In genomic region chr19:7280940-7281666, GRCh38 we compare ENCODE assay signal across 23 cellular contexts. TPM values are rescaled to one million over a fixed set of nuclear protein-coding genes. Genes with fewer than 3 reads are reported as not detected.
A peak's percentile ranks its signal among the peaks of the same experiment; 100 is the strongest.
DNase-seq lines count a peak whose midpoint lies in the region; ATAC-seq, FAIRE-seq and TF ChIP-seq lines count a peak whose summit lies in the region.
"Had no signal": no experiment of that assay in that cellular context is flagged by ENCODE, and none has a peak within 500 bp of the region (broad histone marks: within the 10 kb centered on the region; RNA-seq: fewer than 3 reads in every experiment).

No MANE protein-coding gene starts in this region.

- FAIRE-seq in endothelial cell of umbilical vein (lab: Jason Lieb, UNC) = peak; percentile 62
- FAIRE-seq: D721Med had no signal

- peak overlapping the region in 9 of 11 experiments; percentile 29 to 66 (median 42); a peak in 18 of 22 replicates for H3K4me2 ChIP-seq in BLaER1 treated with 17β-estradiol and CSF1 and Interleukin-3, amounts not matched to agents 10 nM and 100 nM
- H3K4me2 ChIP-seq in endothelial cell of umbilical vein (ENCODE audit: insufficient read depth, low read length) = no peak overlapping the region

- H3K36me3 ChIP-seq in BLaER1 treated with 17β-estradiol and CSF1 and Interleukin-3, amounts not matched to agents 10 nM and 100 nM = peaks cover 0 to 98% (median 80%) of the 10 kb centered on the region in 11 experiments; a peak in 17 of 22 replicates
- no peaks in the 10 kb centered on the region for H3K36me3 ChIP-seq in SJCRH30
- no peaks in the 10 kb centered on the region for H3K36me3 ChIP-seq in endothelial cell of umbilical vein (ENCODE audit: control insufficient read depth in 2 of 2, extremely low read depth in 1 of 2, insufficient read depth in 2 of 2, low read length in 2 of 2)
- H3K36me3 ChIP-seq in psoas muscle (ENCODE audit: insufficient read depth in 1 of 2, low read depth in 1 of 2) = peaks cover 0 to 6% of the 10 kb centered on the region in 2 donors
- H3K36me3 ChIP-seq in breast epithelium = no peaks in the 10 kb centered on the region
- no peaks in the 10 kb centered on the region for H3K36me3 ChIP-seq in testis (ENCODE audit: low read depth, missing control alignments)
- H3K36me3 ChIP-seq: SJSA1 had no signal

- H2AFZ ChIP-seq in endothelial cell of umbilical vein (ENCODE audit: low read depth, low read length) = no peak overlapping the region

- peak overlapping the region in 7 of 11 experiments; percentile 7 to 39 (median 15); a peak in 8 of 22 replicates for H3K9ac ChIP-seq in BLaER1 treated with 17β-estradiol and CSF1 and Interleukin-3, amounts not matched to agents 10 nM and 100 nM
- no peak overlapping the region for H3K9ac ChIP-seq in endothelial cell of umbilical vein (replicated peaks; ENCODE audit: extremely low read depth, insufficient read depth, low read length)

- peaks cover 6 to 79% (median 52%) of the 10 kb centered on the region in 11 experiments; a peak in 18 of 22 replicates for H4K20me1 ChIP-seq in BLaER1 treated with 17β-estradiol and CSF1 and Interleukin-3, amounts not matched to agents 10 nM and 100 nM
- peaks cover 2% of the 10 kb centered on the region for H4K20me1 ChIP-seq in endothelial cell of umbilical vein (replicated peaks; ENCODE audit: control insufficient read depth, extremely low read depth, insufficient read depth, low read length)

- WGBS in psoas muscle, 3 donors = 70 to 73% (median 72%) methylated on average over 10 of the region's 10 CpGs
- WGBS in testis, 2 donors = 73 to 81% methylated on average over 10 of the region's 10 CpGs

- no peak overlapping the region for H3K4me3 ChIP-seq in BLaER1 treated with 17β-estradiol and CSF1 and Interleukin-3, amounts not matched to agents 10 nM and 100 nM
- H3K4me3 ChIP-seq in SJCRH30 = no peak overlapping the region
- no peak overlapping the region for H3K4me3 ChIP-seq in endothelial cell of umbilical vein (replicated peaks in 1 of 3; ENCODE audit: insufficient read depth in 1 of 3, low read depth in 1 of 3, low read length in 3 of 3)
- no peak overlapping the region for H3K4me3 ChIP-seq in psoas muscle
- no peak overlapping the region for H3K4me3 ChIP-seq in breast epithelium
- H3K4me3 ChIP-seq in testis = no peak overlapping the region
- H3K4me3 ChIP-seq: Peyer's patch, SJSA1 had no signal

- no peaks in the 10 kb centered on the region for H3K27me3 ChIP-seq in BLaER1 treated with 17β-estradiol and CSF1 and Interleukin-3, amounts not matched to agents 10 nM and 100 nM
- no peaks in the 10 kb centered on the region for H3K27me3 ChIP-seq in SJCRH30
- H3K27me3 ChIP-seq in endothelial cell of umbilical vein (ENCODE audit: control insufficient read depth in 2 of 2, insufficient read depth in 2 of 2, low read length in 2 of 2) = no peaks in the 10 kb centered on the region
- H3K27me3 ChIP-seq in psoas muscle (ENCODE audit: insufficient read depth in 3 of 3, low read length in 2 of 3) = no peaks in the 10 kb centered on the region
- no peaks in the 10 kb centered on the region for H3K27me3 ChIP-seq in breast epithelium
- H3K27me3 ChIP-seq in testis = no peaks in the 10 kb centered on the region
- H3K27me3 ChIP-seq: Peyer's patch, SJSA1 had no signal

- peak overlapping the region in 9 of 11 experiments; percentile 2 to 62 (median 28); a peak in 15 of 22 replicates for H3K27ac ChIP-seq in BLaER1 treated with 17β-estradiol and CSF1 and Interleukin-3, amounts not matched to agents 10 nM and 100 nM
- H3K27ac ChIP-seq in SJCRH30 (peak overlapping the region; percentile 56), endothelial cell of umbilical vein (ENCODE audit: insufficient read depth, low read depth, low read length) (no peak overlapping the region), psoas muscle (peak overlapping the region; percentile 52), breast epithelium (no peak overlapping the region), testis (no peak overlapping the region)
- H3K27ac ChIP-seq: Peyer's patch, SJSA1 had no signal

- TF ChIP-seq CTCF in endothelial cell of umbilical vein (IDR thresholded peaks at IDR 0.05; ENCODE audit: extremely low read depth in 1 of 2, insufficient read depth in 1 of 2, low read depth in 1 of 2, low read length in 2 of 2) (no peak), psoas muscle (IDR thresholded peaks at IDR 0.05) (no peak), breast epithelium (IDR thresholded peaks at IDR 0.05) (no peak), testis (IDR thresholded peaks at IDR 0.05) (no peak)

- dilution Hi-C loops in endothelial cell of umbilical vein (cut with MboI; ENCODE audit: extremely low pct_ligation_motif_present, low sequenced_read_pairs) = no loop called here

- ATAC-seq in psoas muscle = peak; percentile 60 to 83 (median 74)

- H3K9me1 ChIP-seq in endothelial cell of umbilical vein (replicated peaks; ENCODE audit: control insufficient read depth, extremely low read depth, insufficient read depth, low read length) = no peaks in the 10 kb centered on the region

- POLR2A ChIA-PET in endothelial cell of umbilical vein (lab: Charles Lee) = no interaction called here

- peak; percentile 68 to 85 for DNase-seq in SJCRH30
- DNase-seq in endothelial cell of umbilical vein (ENCODE audit: low read depth, low spot score) = no peak
- no peak for DNase-seq in psoas muscle
- DNase-seq in breast epithelium (ENCODE audit: low spot score in 2 of 2) = no peak
- DNase-seq in head of caudate nucleus = no peak
- DNase-seq in testis = no peak
- no peak for DNase-seq in ecto neural progenitor cell (ENCODE audit: low spot score)
- DNase-seq: 8988T, DMS53, EL, GF-D8, H7, HFFc6, KG1, NCI-H1105, NCI-H2029 treated with DMSO at 0.1 percent for 48 hours, NCI-H226, NCI-H510A treated with DMSO at 0.1 percent for 48 hours, NCI-H748 treated with DMSO at 0.1 percent for 48 hours, Peyer's patch had no signal

- H3K79me2 ChIP-seq in endothelial cell of umbilical vein (ENCODE audit: control insufficient read depth, insufficient read depth, low read length) = no peaks in the 10 kb centered on the region

- H3K9me3 ChIP-seq in BLaER1 treated with 17β-estradiol and CSF1 and Interleukin-3, amounts not matched to agents 10 nM and 100 nM (replicated peaks in 1 of 11) = peaks cover 0 to 14% (median 0%) of the 10 kb centered on the region in 11 experiments; a peak in 3 of 22 replicates
- H3K9me3 ChIP-seq in SJCRH30 (replicated peaks) (no peaks in the 10 kb centered on the region), endothelial cell of umbilical vein (replicated peaks; ENCODE audit: control insufficient read depth, insufficient read depth, low read length) (no peaks in the 10 kb centered on the region), psoas muscle (no peaks in the 10 kb centered on the region), breast epithelium (no peaks in the 10 kb centered on the region), testis (no peaks in the 10 kb centered on the region)
- H3K9me3 ChIP-seq: Peyer's patch, SJSA1 had no signal

- CTCF ChIA-PET in endothelial cell of umbilical vein (lab: Charles Lee) = no interaction called here

- intact Hi-C loops in endothelial cell of umbilical vein (cut with micrococcal nuclease) = no loop called here
- intact Hi-C loops in psoas muscle (cut with DNase I) = no loop called here
- intact Hi-C loops in breast epithelium (cut with DNase I; ENCODE audit: low total_unique reads) = no loop called here
- intact Hi-C loops in head of caudate nucleus (cut with DNase I) = no loop called here
- intact Hi-C loops in testis (cut with DNase I; ENCODE audit: low total_unique reads) = no loop called here

- peaks cover 15 to 95% (median 68%) of the 10 kb centered on the region in 10 experiments for H3K4me1 ChIP-seq in BLaER1 treated with 17β-estradiol and CSF1 and Interleukin-3, amounts not matched to agents 10 nM and 100 nM
- H3K4me1 ChIP-seq in SJCRH30 = peaks cover 6% of the 10 kb centered on the region; the same call in 1 of the 2 replicates
- no peaks in the 10 kb centered on the region for H3K4me1 ChIP-seq in endothelial cell of umbilical vein (ENCODE audit: control insufficient read depth, extremely low read depth, insufficient read depth, low read length)
- H3K4me1 ChIP-seq in psoas muscle = peaks cover 14% of the 10 kb centered on the region
- H3K4me1 ChIP-seq in breast epithelium = no peaks in the 10 kb centered on the region
- no peaks in the 10 kb centered on the region for H3K4me1 ChIP-seq in testis
- H3K4me1 ChIP-seq: Peyer's patch, SJSA1 had no signal

- no TSS peak for BruUV-seq in endothelial cell of umbilical vein (replicated peaks; lab: Mats Ljungman, UMichigan)

- TF ChIP-seq POLR2A in endothelial cell of umbilical vein (IDR thresholded peaks at IDR 0.05; ENCODE audit: low read depth, low read length) (no peak), breast epithelium (IDR thresholded peaks at IDR 0.05) (no peak), testis (IDR thresholded peaks at IDR 0.05) (no peak)

TF ChIP-seq in endothelial cell of umbilical vein, 7 proteins besides CTCF, POLR2A, EP300 and RAD21 (continues in another document):
- TF ChIP-seq JUN (IDR thresholded peaks at IDR 0.05; ENCODE audit: borderline replicate concordance, insufficient read depth, insufficient read length, low read depth) (no peak), MYC (IDR thresholded peaks at IDR 0.05; ENCODE audit: low read depth, low read length) (no peak), POLR2AphosphoS5 (IDR thresholded peaks at IDR 0.05; ENCODE audit: insufficient read depth, low read depth, low read length) (no peak), MAX (IDR thresholded peaks at IDR 0.05; ENCODE audit: insufficient read depth, insufficient read length) (no peak), FOS (IDR thresholded peaks at IDR 0.05; ENCODE audit: borderline replicate concordance, insufficient read depth, low read length) (no peak), EZH2 (IDR thresholded peaks at IDR 0.05; ENCODE audit: borderline replicate concordance, low read depth, low read length, severe bottlenecking) (no peak)

RNA-seq across cellular contexts. Expression of gene INSR, which starts 13.1 kb away (rescaled TPM):
- total RNA-seq in SJCRH30 (2014; rRNA removed; shearing (Covaris generic)) = 12.9 and 14.3 TPM in 2 replicates
- 19.5 and 20.8 TPM in 2 replicates for total RNA-seq in endothelial cell of umbilical vein
- 4.9 and 5.2 TPM in 2 replicates for polyA plus RNA-seq in endothelial cell of umbilical vein
- 2.9 and 3.4 TPM in 2 replicates for polyA plus RNA-seq in endothelial cell of umbilical vein (2011; cell fraction: cytosol; rRNA removed)
- polyA plus RNA-seq in endothelial cell of umbilical vein (2011; cell fraction: nucleus; rRNA removed) = 14.4 and 14.5 TPM in 2 replicates
- 3.4 and 3.7 TPM in 2 replicates for polyA plus RNA-seq in endothelial cell of umbilical vein (2012)
- 45.0 and 58.0 TPM in 2 replicates for polyA minus RNA-seq in endothelial cell of umbilical vein
- 6.7 TPM for polyA minus RNA-seq in endothelial cell of umbilical vein (2011; cell fraction: cytosol; rRNA and poly(A)+ RNA removed)
- polyA minus RNA-seq in endothelial cell of umbilical vein (2011; cell fraction: nucleus; rRNA and poly(A)+ RNA removed) = 31.4 and 32.0 TPM in 2 replicates
- 10 to 100 TPM; 48.5 to 95.1 (median 66.3) TPM for total RNA-seq in psoas muscle
- polyA plus RNA-seq in psoas muscle = 10 to 100 TPM in 2 of 3 donors, 1 to 10 TPM in 1; 3.7 to 13.7 (median 11.4) TPM
- 100 to 1,000 TPM in 2 of 3 donors, 10 to 100 TPM in 1; 66.3 to 108 (median 104) TPM for total RNA-seq in breast epithelium
- total RNA-seq in testis = 10 to 100 TPM; 85.1 to 96.5 TPM
- polyA plus RNA-seq in testis (ENCODE audit: insufficient read depth, low read depth, low replicate concordance) = 9.3 TPM

Comparison
In these comparisons a context has a peak if more than half of its experiments do, and no peak if none do; other contexts are left out.
1. H3K27ac ChIP-seq: peak in BLaER1 treated with 17β-estradiol and CSF1 and Interleukin-3, amounts not matched to agents 10 nM and 100 nM (9 of 11), SJCRH30 (single experiment) and psoas muscle (single experiment); none in endothelial cell of umbilical vein (single experiment), breast epithelium (0 of 2) and testis (0 of 2).
2. DNase-seq: peak in SJCRH30 (2 of 2); none in endothelial cell of umbilical vein (single experiment), psoas muscle (0 of 2), breast epithelium (0 of 2), head of caudate nucleus (0 of 42), testis (single experiment) and ecto neural progenitor cell (single experiment).